In the genomic region with DNA sequence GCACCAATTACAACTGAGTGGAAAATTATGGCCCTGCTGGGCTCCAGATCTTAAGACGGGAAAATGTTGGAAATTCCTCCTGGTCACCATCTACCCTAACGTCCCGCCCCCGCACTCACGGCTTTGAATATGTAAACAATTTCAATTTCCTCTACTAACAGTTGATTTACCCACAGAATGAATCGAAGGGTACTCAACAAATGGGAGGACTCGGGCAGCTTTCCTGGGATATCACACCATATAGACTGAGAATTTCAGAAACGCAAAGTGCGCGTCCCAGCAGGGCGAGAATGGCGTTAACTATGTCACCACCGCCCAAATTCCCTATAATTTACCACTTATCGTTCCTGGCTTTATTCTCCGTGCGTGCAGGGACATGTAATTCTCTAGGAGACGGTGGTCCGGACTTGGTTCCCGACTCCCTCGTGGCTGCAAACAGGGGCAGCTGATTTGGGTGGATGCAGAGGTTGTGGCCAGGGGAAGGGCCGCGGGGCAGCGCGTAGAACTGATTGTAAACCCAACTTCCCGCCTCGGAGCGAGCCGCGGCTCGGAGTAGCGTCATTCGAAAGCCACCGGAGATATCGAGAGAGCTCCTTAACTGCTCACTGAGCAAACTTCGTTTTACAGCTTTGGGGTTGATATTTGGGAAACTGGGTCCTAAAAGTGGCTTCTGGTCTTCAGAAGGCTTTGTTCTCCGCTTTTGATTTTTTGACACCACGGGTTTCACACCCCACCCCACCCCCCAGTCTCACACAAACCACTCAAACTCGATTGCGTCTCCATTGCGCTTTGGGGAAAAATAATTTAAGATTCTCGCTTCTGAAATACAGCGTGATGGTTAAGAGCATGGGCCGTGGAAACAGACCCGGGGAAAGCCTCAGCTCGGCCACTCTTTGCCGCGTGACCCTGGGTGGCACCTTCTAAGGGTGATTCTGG, we compare ENCODE assay signal across 9 cellular contexts. TPM values are rescaled to one million over a fixed set of nuclear protein-coding genes. Genes with fewer than 3 reads are reported as not detected.
DNase-seq lines count a peak whose midpoint lies in the region; ATAC-seq and TF ChIP-seq lines count a peak whose summit lies in the region.
"Had no signal": no experiment of that assay in that cellular context is flagged by ENCODE, and none has a peak within 500 bp of the region (broad histone marks: within the 10 kb centered on the region; RNA-seq: fewer than 3 reads in every experiment).

No MANE protein-coding gene starts in this region.

- no TSS peak for BruUV-seq in A673 (replicated peaks; lab: Mats Ljungman, UMichigan)

- DNase-seq in A673 (ENCODE audit: low spot score) (peak; percentile 66), GM23248 (peak; percentile 66), NCI-H2171 (lab: John Stamatoyannopoulos, UW) (no peak)
- DNase-seq in activated CD4-positive, alpha-beta T cell treated with anti-CD3 and anti-CD28 coated beads, Interleukin-2, amount 50 U/mL, for 48 hours, result peak; percentile 18 to 27
- no peak for DNase-seq in stimulated activated naive B cell treated with anti-CD40 and anti-IgM and Interleukin-4, amounts not matched to agents 10 μg/mL and 1 μg/mL and 100 μg/mL, for 72 hours

- TF ChIP-seq CTCF in A673 (conservative IDR thresholded peaks at IDR 0.05; ENCODE audit: low read depth, low read length), result no peak

- H3K4me3 ChIP-seq in A673 (ENCODE audit: low read depth, low read length, poor library complexity, severe bottlenecking), result peak overlapping the region; percentile 55
- peak overlapping the region; percentile 76 for H3K4me3 ChIP-seq in GM23248
- peak overlapping the region; percentile 45 for H3K4me3 ChIP-seq in iPS-15b (ENCODE audit: low read depth, low read length)
- H3K4me3 ChIP-seq: body of pancreas had no signal

- H3K27me3 Mint-ChIP-seq in stimulated activated naive B cell treated with anti-CD40 and anti-IgM and Interleukin-4, amounts not matched to agents 10 μg/mL and 1 μg/mL and 100 μg/mL, for 72 hours, result peaks cover 58 to 75% of the 10 kb centered on the region in 2 donors

- 4% methylated on average over 47 of the region's 47 CpGs for WGBS in GM23248 (ENCODE audit: low coverage in 1 of 2, low lambda C conversion rate in 2 of 2, missing lambda C conversion rate in 2 of 2), 2 experiments

- peak overlapping the region; percentile 84 to 88 for H3K4me3 Mint-ChIP-seq in stimulated activated naive B cell treated with anti-CD40 and anti-IgM and Interleukin-4, amounts not matched to agents 10 μg/mL and 1 μg/mL and 100 μg/mL, for 72 hours

- in situ Hi-C loops in GM23248 (cut with MboI), result no loop called here

- ATAC-seq in stimulated activated naive B cell treated with anti-CD40 and anti-IgM and Interleukin-4, amounts not matched to agents 10 μg/mL and 1 μg/mL and 100 μg/mL, for 72 hours (replicated peaks), result peak; percentile 45 to 69
- ATAC-seq in HG02981 (IDR thresholded peaks at IDR 0.05; ENCODE audit: unreplicated experiment) (no peak), GM18519 (IDR thresholded peaks at IDR 0.05; ENCODE audit: low FRiP score, unreplicated experiment) (no peak)
- ATAC-seq: body of pancreas had no signal

- H3K36me3 ChIP-seq in A673 (ENCODE audit: insufficient read depth, low read length, poor library complexity, severe bottlenecking) (no peaks in the 10 kb centered on the region), GM23248 (ENCODE audit: low read depth) (no peaks in the 10 kb centered on the region), iPS-15b (ENCODE audit: control insufficient read depth, insufficient read depth, low read length) (no peaks in the 10 kb centered on the region)

- H2AFZ ChIP-seq in GM23248, result peak overlapping the region; percentile 87

- peaks cover 0 to 3% of the 10 kb centered on the region in 2 donors for H3K36me3 Mint-ChIP-seq in stimulated activated naive B cell treated with anti-CD40 and anti-IgM and Interleukin-4, amounts not matched to agents 10 μg/mL and 1 μg/mL and 100 μg/mL, for 72 hours

- peaks cover 5 to 9% of the 10 kb centered on the region in 2 donors for H3K9me3 Mint-ChIP-seq in stimulated activated naive B cell treated with anti-CD40 and anti-IgM and Interleukin-4, amounts not matched to agents 10 μg/mL and 1 μg/mL and 100 μg/mL, for 72 hours

- H3K9ac ChIP-seq in GM23248 (peak overlapping the region; percentile 39; the same call in 1 of the 2 replicates), iPS-15b (ENCODE audit: low read depth, low read length) (no peak overlapping the region)

- H3K4me2 ChIP-seq in GM23248 (ENCODE audit: unreplicated experiment), result peak overlapping the region; percentile 89

- H3K9me2 ChIP-seq in GM23248 (ENCODE audit: insufficient read depth), result no peaks in the 10 kb centered on the region

- no peak overlapping the region for H3K27ac ChIP-seq in A673 (ENCODE audit: low read depth, low read length, poor library complexity, severe bottlenecking)
- no peak overlapping the region for H3K27ac ChIP-seq in GM23248
- H3K27ac ChIP-seq: body of pancreas had no signal

- intact Hi-C loops in A673 (cut with micrococcal nuclease; ENCODE audit: unreplicated experiment), result loop anchor here (5.0 kb wide), 1 partner anchor 65 kb away; the partner anchor contains the start of gene ZKSCAN8

- POLR2A ChIA-PET in A673 (lab: Charles Lee; ENCODE audit: low non-redundant PET), result no interaction called here

- no peaks in the 10 kb centered on the region for H4K20me1 ChIP-seq in GM23248 (ENCODE audit: insufficient read depth)

- H3K27ac Mint-ChIP-seq in stimulated activated naive B cell treated with anti-CD40 and anti-IgM and Interleukin-4, amounts not matched to agents 10 μg/mL and 1 μg/mL and 100 μg/mL, for 72 hours, result peak overlapping the region; percentile 70

- no peaks in the 10 kb centered on the region for H3F3A ChIP-seq in GM23248 (ENCODE audit: insufficient read depth)

- peaks cover 19 to 26% of the 10 kb centered on the region in 2 donors for H3K4me1 Mint-ChIP-seq in stimulated activated naive B cell treated with anti-CD40 and anti-IgM and Interleukin-4, amounts not matched to agents 10 μg/mL and 1 μg/mL and 100 μg/mL, for 72 hours

- H3K4me1 ChIP-seq in A673 (ENCODE audit: insufficient read depth, low read length, poor library complexity, severe bottlenecking), result peaks cover 6% of the 10 kb centered on the region
- no peaks in the 10 kb centered on the region for H3K4me1 ChIP-seq in GM23248 (ENCODE audit: insufficient read depth)
- H3K4me1 ChIP-seq in iPS-15b (ENCODE audit: control insufficient read depth, insufficient read depth, low read length), result peaks cover 2% of the 10 kb centered on the region

- H3K9me3 ChIP-seq in A673 (ENCODE audit: low read depth, low read length, poor library complexity, severe bottlenecking) (no peaks in the 10 kb centered on the region), GM23248 (ENCODE audit: low read depth) (no peaks in the 10 kb centered on the region), iPS-15b (ENCODE audit: control insufficient read depth, insufficient read depth, low read length) (no peaks in the 10 kb centered on the region)
- H3K9me3 ChIP-seq: body of pancreas had no signal

- no peaks in the 10 kb centered on the region for H3K27me3 ChIP-seq in A673 (replicated peaks; ENCODE audit: insufficient read depth, low read depth, low read length, poor library complexity)
- H3K27me3 ChIP-seq in GM23248 (replicated peaks; ENCODE audit: insufficient read depth), result peaks cover 64% of the 10 kb centered on the region
- H3K27me3 ChIP-seq in iPS-15b (ENCODE audit: control insufficient read depth, insufficient read depth, low read length), result peaks cover 87% of the 10 kb centered on the region

- no peaks in the 10 kb centered on the region for H3K79me2 ChIP-seq in GM23248 (ENCODE audit: insufficient read depth)

- CTCF ChIA-PET in A673 (lab: Charles Lee), result no interaction called here

RNA-seq across cellular contexts. Expression of gene ZSCAN9, which starts 17.6 kb away (rescaled TPM):
- total RNA-seq in A673 (2021), result 13.3 and 15.1 TPM in 2 replicates
- total RNA-seq in GM23248 (2014; rRNA removed; shearing (Covaris generic)), result 7.3 and 12.8 TPM in 2 replicates
- polyA plus RNA-seq in GM23248 (2016; fragmentation: Nextera tagmentation; extraction: Ambion mirVana), result 5.8 TPM in 2 replicates

RNA-seq across cellular contexts. Expression of gene ZKSCAN4, which starts 44.6 kb away (rescaled TPM):
- total RNA-seq in A673 (2021), result 6.4 and 6.6 TPM in 2 replicates
- total RNA-seq in GM23248 (2014; rRNA removed; shearing (Covaris generic)), result 3.7 and 4.2 TPM in 2 replicates
- polyA plus RNA-seq in GM23248 (2016; fragmentation: Nextera tagmentation; extraction: Ambion mirVana), result 3.5 and 3.6 TPM in 2 replicates

RNA-seq across cellular contexts. Expression of gene NKAPL, which starts 51.6 kb away (rescaled TPM):
- not detected in 2 replicates for total RNA-seq in A673 (2021)
- 0.97 and 1.9 TPM in 2 replicates for total RNA-seq in GM23248 (2014; rRNA removed; shearing (Covaris generic))
- polyA plus RNA-seq in GM23248 (2016; fragmentation: Nextera tagmentation; extraction: Ambion mirVana), result 3.2 and 3.5 TPM in 2 replicates

RNA-seq across cellular contexts. Expression of gene ZSCAN26, which starts 59.4 kb away (rescaled TPM):
- 15.1 and 19.9 TPM in 2 replicates for total RNA-seq in A673 (2021)
- total RNA-seq in GM23248 (2014; rRNA removed; shearing (Covaris generic)), result 17.5 and 28.5 TPM in 2 replicates
- 14.1 and 15.0 TPM in 2 replicates for polyA plus RNA-seq in GM23248 (2016; fragmentation: Nextera tagmentation; extraction: Ambion mirVana)

Comparison
In these comparisons a context has a peak if more than half of its experiments do, and no peak if none do; other contexts are left out.
1. DNase-seq: peak in A673 (single experiment), GM23248 (single experiment) and activated CD4-positive, alpha-beta T cell treated with anti-CD3 and anti-CD28 coated beads, Interleukin-2, amount 50 U/mL, for 48 hours (2 of 2); none in stimulated activated naive B cell treated with anti-CD40 and anti-IgM and Interleukin-4, amounts not matched to agents 10 μg/mL and 1 μg/mL and 100 μg/mL, for 72 hours (single experiment) and NCI-H2171 (single experiment).
2. ATAC-seq: peak in stimulated activated naive B cell treated with anti-CD40 and anti-IgM and Interleukin-4, amounts not matched to agents 10 μg/mL and 1 μg/mL and 100 μg/mL, for 72 hours (2 of 2); none in HG02981 (single experiment) and GM18519 (single experiment).
3. Peak in every context shown above with its lines, with median percentiles within 50 percentile points of each other: H3K4me3 ChIP-seq.